24 cellular contexts compared by ENCODE assay signal in genomic region chr17:325270-325976, GRCh38. TPM values are rescaled to one million over a fixed set of nuclear protein-coding genes. Genes with fewer than 3 reads are reported as not detected.
DNase-seq lines count a peak whose midpoint lies in the region; ATAC-seq and TF ChIP-seq lines count a peak whose summit lies in the region.
"Had no signal": no experiment of that assay in that cellular context is flagged by ENCODE, and none has a peak within 500 bp of the region (broad histone marks: within the 10 kb centered on the region; RNA-seq: fewer than 3 reads in every experiment).

No MANE protein-coding gene starts in this region.

- no peak overlapping the region for H3K4me3 ChIP-seq in CD4-positive, alpha-beta memory T cell (ENCODE audit: low read length in 2 of 2)
- H3K4me3 ChIP-seq: PC-9, SJCRH30 had no signal

- H3K9me3 Mint-ChIP-seq in mesothelial cell of epicardium: no peaks in the 10 kb centered on the region
- peaks cover 0 to 1% (median 0%) of the 10 kb centered on the region in 8 donors for H3K9me3 Mint-ChIP-seq in CD4-positive, alpha-beta memory T cell
- H3K9me3 Mint-ChIP-seq: CD8-positive, alpha-beta memory T cell had no signal

- H3K27me3 Mint-ChIP-seq in mesothelial cell of epicardium (ENCODE audit: low read depth): no peaks in the 10 kb centered on the region
- no peaks in the 10 kb centered on the region for H3K27me3 Mint-ChIP-seq in CD4-positive, alpha-beta memory T cell
- H3K27me3 Mint-ChIP-seq: B cell had no signal

- H3K9me3 ChIP-seq in CD4-positive, alpha-beta memory T cell (ENCODE audit: control insufficient read depth in 1 of 2, low read length in 2 of 2): no peaks in the 10 kb centered on the region
- H3K9me3 ChIP-seq: SJCRH30 had no signal

- intact Hi-C loops in cardiac septum (cut with DNase I): no loop called here
- intact Hi-C loops in left ventricle myocardium superior (cut with micrococcal nuclease): no loop called here
- intact Hi-C loops in sciatic nerve (cut with DNase I): no loop called here
- intact Hi-C loops in CD4-positive, alpha-beta memory T cell (cut with micrococcal nuclease): no loop called here

- DNase-seq in cardiac septum (ENCODE audit: low spot score): peak; percentile 56
- DNase-seq in left ventricle myocardium superior: no peak
- no peak for DNase-seq in mesothelial cell of epicardium (ENCODE audit: low spot score in 2 of 2, unreplicated experiment in 2 of 2)
- peak; percentile 40 for DNase-seq in sciatic nerve (ENCODE audit: low spot score)
- DNase-seq in NCI-H526 treated with DMSO at 0.1 percent for 48 hours (lab: John Stamatoyannopoulos, UW): no peak
- DNase-seq in CD4-positive, alpha-beta memory T cell: no peak
- DNase-seq: Calu3; DMS79 treated with DMSO at 0.1 percent for 48 hours; GF-D8; KBM-7; MM.1S; NCI-H2029; NCI-H446; NCI-H524 treated with DMSO at 0.1 percent for 48 hours; NCI-H82; NK-92 treated with Interleukin-12 subunit alpha and Interleukin-12 subunit beta, amount 100 ng/mL, for 24 hours; PC-9; SJCRH30 had no signal

- H3K36me3 Mint-ChIP-seq in mesothelial cell of epicardium: peaks cover 5% of the 10 kb centered on the region
- H3K36me3 Mint-ChIP-seq in CD4-positive, alpha-beta memory T cell: peaks cover 0 to 4% of the 10 kb centered on the region in 2 donors

- no peaks in the 10 kb centered on the region for H3K36me3 ChIP-seq in CD4-positive, alpha-beta memory T cell (ENCODE audit: insufficient read depth, low read length)
- H3K36me3 ChIP-seq: SJCRH30 had no signal

- H3K27me3 ChIP-seq in CD4-positive, alpha-beta memory T cell (ENCODE audit: insufficient read depth, low read length): no peaks in the 10 kb centered on the region
- H3K27me3 ChIP-seq: SJCRH30 had no signal

- CTCF ChIA-PET in CD4-positive, alpha-beta memory T cell (lab: Charles Lee; ENCODE audit: partially characterized antibody): no interaction called here

- no peak overlapping the region for H3K4me3 Mint-ChIP-seq in mesothelial cell of epicardium
- no peak overlapping the region for H3K4me3 Mint-ChIP-seq in CD4-positive, alpha-beta memory T cell
- H3K4me3 Mint-ChIP-seq: B cell; CD8-positive, alpha-beta memory T cell had no signal

- POLR2A ChIA-PET in CD4-positive, alpha-beta memory T cell (lab: Charles Lee; ENCODE audit: partially characterized antibody): no interaction called here

- H3K27ac ChIP-seq in CD4-positive, alpha-beta memory T cell (ENCODE audit: low read depth, low read length): no peak overlapping the region
- H3K27ac ChIP-seq: 22Rv1, C4-2B, PC-9, SJCRH30 had no signal

- H3K27ac Mint-ChIP-seq in mesothelial cell of epicardium: peak overlapping the region; percentile 9
- no peak overlapping the region for H3K27ac Mint-ChIP-seq in CD4-positive, alpha-beta memory T cell
- H3K27ac Mint-ChIP-seq: B cell had no signal

- no peak for TF ChIP-seq CTCF in mesothelial cell of epicardium (IDR thresholded peaks at IDR 0.05; ENCODE audit: unreplicated experiment)

- peaks cover 42% of the 10 kb centered on the region for H3K4me1 Mint-ChIP-seq in mesothelial cell of epicardium
- H3K4me1 Mint-ChIP-seq in CD4-positive, alpha-beta memory T cell: peaks cover 0 to 12% (median 4%) of the 10 kb centered on the region in 4 donors
- H3K4me1 Mint-ChIP-seq: B cell had no signal

- ATAC-seq in left ventricle myocardium superior: no peak
- no peak for ATAC-seq in sciatic nerve
- no peak for ATAC-seq in HG03460 (IDR thresholded peaks at IDR 0.05; ENCODE audit: unreplicated experiment)
- ATAC-seq: Right ventricle myocardium inferior had no signal

- peaks cover 10% of the 10 kb centered on the region for H3K4me1 ChIP-seq in CD4-positive, alpha-beta memory T cell (ENCODE audit: insufficient read depth, low read length)
- H3K4me1 ChIP-seq: SJCRH30 had no signal

RNA-seq across cellular contexts. Expression of gene RPH3AL, which starts 27.2 kb away (rescaled TPM):
- total RNA-seq in cardiac septum (5.5 TPM), left ventricle myocardium superior (3.8 TPM), mesothelial cell of epicardium (13.6 to 16.9 TPM (median 15.4 TPM) in 3 replicates), sciatic nerve (19.0 TPM)
- total RNA-seq in CD4-positive, alpha-beta memory T cell: 1 to 10 TPM; 4.4 to 5.9 TPM
- polyA plus RNA-seq in CD4-positive, alpha-beta memory T cell: 1 to 10 TPM; 1.7 to 3.5 TPM

Comparison
In these comparisons a context has a peak if more than half of its experiments do, and no peak if none do; other contexts are left out.
1. DNase-seq: peak in cardiac septum (single experiment) and sciatic nerve (single experiment); none in left ventricle myocardium superior (single experiment), mesothelial cell of epicardium (0 of 2), NCI-H526 treated with DMSO at 0.1 percent for 48 hours (single experiment) and CD4-positive, alpha-beta memory T cell (0 of 5).